Comparison of ENCODE assay signal across 11 cellular contexts in genomic region chr18:6355789-6356589, GRCh38. TPM values are rescaled to one million over a fixed set of nuclear protein-coding genes. Genes with fewer than 3 reads are reported as not detected.
A peak's percentile ranks its signal among the peaks of the same experiment; 100 is the strongest.
DNase-seq lines count a peak whose midpoint lies in the region; ATAC-seq, FAIRE-seq and TF ChIP-seq lines count a peak whose summit lies in the region.
"Had no signal": no experiment of that assay in that cellular context is flagged by ENCODE, and none has a peak within 500 bp of the region (broad histone marks: within the 10 kb centered on the region; RNA-seq: fewer than 3 reads in every experiment).

No MANE protein-coding gene starts in this region.

- H3K9ac ChIP-seq in keratinocyte (ENCODE audit: control insufficient read depth, extremely low read depth, insufficient read depth, low read length): no peak overlapping the region

- no peak overlapping the region for H2AFZ ChIP-seq in keratinocyte (ENCODE audit: control insufficient read depth, low read length)
- no peak overlapping the region for H2AFZ ChIP-seq in GM23338

- H4K20me1 ChIP-seq in keratinocyte (ENCODE audit: control insufficient read depth, extremely low read depth, insufficient read depth, low read length) (no peaks in the 10 kb centered on the region), GM23338 (replicated peaks; ENCODE audit: insufficient read depth) (no peaks in the 10 kb centered on the region)

- peaks cover 27% of the 10 kb centered on the region for H3K4me1 Mint-ChIP-seq in GM23338

- TF ChIP-seq CTCF in LNCaP clone FGC (IDR thresholded peaks at IDR 0.05; ENCODE audit: control insufficient read depth, extremely low read depth, insufficient read depth) (no peak), keratinocyte (optimal IDR thresholded peaks at IDR 0.05 in 1 of 3, IDR thresholded peaks at IDR 0.05 in 1 of 3, conservative IDR thresholded peaks at IDR 0.05 in 1 of 3; ENCODE audit: extremely low read depth in 1 of 3, insufficient read depth in 2 of 3, low read length in 3 of 3) (no peak), GM23338 (conservative IDR thresholded peaks at IDR 0.05; ENCODE audit: low read depth in 2 of 2) (no peak)

- H3K4me2 ChIP-seq in keratinocyte (ENCODE audit: control insufficient read depth, extremely low read depth, insufficient read depth, low read depth, low read length) (no peak overlapping the region), GM23338 (no peak overlapping the region)

- no peak overlapping the region for H3K4me3 Mint-ChIP-seq in GM23338

- H3K4me3 ChIP-seq in LNCaP clone FGC (ENCODE audit: low read depth, low read length) (no peak overlapping the region), keratinocyte (ENCODE audit: control insufficient read depth in 2 of 3, extremely low read depth in 1 of 3, insufficient read depth in 2 of 3, low read depth in 1 of 3, low read length in 3 of 3) (no peak overlapping the region), GM23338 (no peak overlapping the region)

- H3K27ac Mint-ChIP-seq in GM23338: no peak overlapping the region

- peaks cover 2% of the 10 kb centered on the region for H3K27me3 Mint-ChIP-seq in GM23338 (ENCODE audit: insufficient read depth, low read depth, poor library complexity)

- H3K36me3 ChIP-seq in keratinocyte (ENCODE audit: control insufficient read depth in 2 of 2, extremely low read depth in 1 of 2, insufficient read depth in 2 of 2, low read length in 2 of 2) (no peaks in the 10 kb centered on the region), GM23338 (ENCODE audit: insufficient read depth) (no peaks in the 10 kb centered on the region)

- H3K9me3 Mint-ChIP-seq in GM23338: no peaks in the 10 kb centered on the region; the same call in 2 of the 3 replicates

- H3K27ac ChIP-seq in keratinocyte (ENCODE audit: control insufficient read depth, insufficient read depth, low read length) (no peak overlapping the region), GM23338 (ENCODE audit: low read depth) (no peak overlapping the region)
- H3K27ac ChIP-seq: C4-2B had no signal

- ATAC-seq in GM21717 (IDR thresholded peaks at IDR 0.05; ENCODE audit: unreplicated experiment) (peak; percentile 69), GM18909 (IDR thresholded peaks at IDR 0.05; ENCODE audit: poor library complexity, unreplicated experiment) (no peak), HG02970 (IDR thresholded peaks at IDR 0.05; ENCODE audit: low FRiP score, unreplicated experiment) (no peak), GM23338 (no peak)

- no peaks in the 10 kb centered on the region for H3K9me3 ChIP-seq in keratinocyte (ENCODE audit: control insufficient read depth, low read depth, low read length)

- H3K79me2 ChIP-seq in keratinocyte (ENCODE audit: control insufficient read depth, insufficient read depth, low read length) (no peaks in the 10 kb centered on the region), GM23338 (replicated peaks; ENCODE audit: insufficient read depth) (no peaks in the 10 kb centered on the region)

- H3K36me3 Mint-ChIP-seq in GM23338 (ENCODE audit: low read depth): no peaks in the 10 kb centered on the region

- peak; percentile 61 for FAIRE-seq in keratinocyte (lab: Jason Lieb, UNC)

- dilution Hi-C loops in keratinocyte (cut with MboI; ENCODE audit: extremely low pct_ligation_motif_present, low sequenced_read_pairs): no loop called here

- no peaks in the 10 kb centered on the region for H3K27me3 ChIP-seq in keratinocyte (ENCODE audit: control insufficient read depth, extremely low read depth, insufficient read depth, low read length)
- H3K27me3 ChIP-seq in GM23338 (ENCODE audit: insufficient read depth): no peaks in the 10 kb centered on the region

- 0 out of 2 replicates have a peak, but pooled peaks cover 4% of the 10 kb centered on the region for H3K9me2 ChIP-seq in GM23338 (ENCODE audit: insufficient read depth)

- no peaks in the 10 kb centered on the region for H3F3A ChIP-seq in GM23338 (replicated peaks; ENCODE audit: low read depth)

- H3K4me1 ChIP-seq in keratinocyte (ENCODE audit: control insufficient read depth, extremely low read depth, insufficient read depth, low read length) (peaks cover 6% of the 10 kb centered on the region), GM23338 (ENCODE audit: insufficient read depth) (peaks cover 18% of the 10 kb centered on the region)

- H3K9me1 ChIP-seq in keratinocyte (ENCODE audit: control insufficient read depth, extremely low read depth, insufficient read depth, low read length): no peaks in the 10 kb centered on the region

- DNase-seq in EL: peak; percentile 3
- DNase-seq in LNCaP clone FGC (ENCODE audit: low read depth): peak; percentile 3
- no peak for DNase-seq in keratinocyte (ENCODE audit: low read depth, low spot score)
- DNase-seq in D341Med (ENCODE audit: low spot score): no peak
- DNase-seq in GM23338 (ENCODE audit: low spot score): no peak
- DNase-seq: OCI-M1; stimulated activated CD4-positive, alpha-beta T cell treated with anti-CD3 and anti-CD28 coated beads, Interleukin-2, amount 100 ng/mL, for 48 hours had no signal

TF ChIP-seq in GM23338, 12 proteins besides CTCF, POLR2A, EP300 and RAD21 (continues in another document):
- TF ChIP-seq, protein P1, sequence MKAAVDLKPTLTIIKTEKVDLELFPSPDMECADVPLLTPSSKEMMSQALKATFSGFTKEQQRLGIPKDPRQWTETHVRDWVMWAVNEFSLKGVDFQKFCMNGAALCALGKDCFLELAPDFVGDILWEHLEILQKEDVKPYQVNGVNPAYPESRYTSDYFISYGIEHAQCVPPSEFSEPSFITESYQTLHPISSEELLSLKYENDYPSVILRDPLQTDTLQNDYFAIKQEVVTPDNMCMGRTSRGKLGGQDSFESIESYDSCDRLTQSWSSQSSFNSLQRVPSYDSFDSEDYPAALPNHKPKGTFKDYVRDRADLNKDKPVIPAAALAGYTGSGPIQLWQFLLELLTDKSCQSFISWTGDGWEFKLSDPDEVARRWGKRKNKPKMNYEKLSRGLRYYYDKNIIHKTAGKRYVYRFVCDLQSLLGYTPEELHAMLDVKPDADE (IDR thresholded peaks at IDR 0.05): no peak
- no peak for TF ChIP-seq EZH2 (IDR thresholded peaks at IDR 0.05; ENCODE audit: low read depth, unreplicated experiment)
- TF ChIP-seq NANOG (IDR thresholded peaks at IDR 0.05; ENCODE audit: borderline replicate concordance): no peak
- no peak for TF ChIP-seq EZH2phosphoT487 (IDR thresholded peaks at IDR 0.05; ENCODE audit: unreplicated experiment)

RNA-seq across cellular contexts. Expression of gene L3MBTL4, which starts 58.7 kb away (rescaled TPM):
- polyA plus RNA-seq in keratinocyte: 0.11 to 0.17 TPM (median 0.15 TPM) in 3 replicates
- polyA plus RNA-seq in keratinocyte (2011; ENCODE audit: low read depth): 1.9 TPM
- 0.10 and 0.21 TPM in 2 replicates for polyA plus RNA-seq in keratinocyte (2011; cell fraction: cytosol; rRNA removed)
- polyA plus RNA-seq in keratinocyte (2011; cell fraction: nucleus; rRNA removed): 0.12 and 0.31 TPM in 2 replicates
- polyA plus RNA-seq in keratinocyte (2012; ENCODE audit: low replicate concordance): 0.11 and 0.38 TPM in 2 replicates
- 0.16 to 1.3 TPM in 2 of 3 replicates, not detected in the other for polyA minus RNA-seq in keratinocyte
- not detected for polyA minus RNA-seq in keratinocyte (2011; cell fraction: cytosol; rRNA and poly(A)+ RNA removed)
- polyA minus RNA-seq in keratinocyte (2011; cell fraction: nucleus; rRNA and poly(A)+ RNA removed): 0.21 and 1.4 TPM in 2 replicates
- 0.85 and 2.8 TPM in 2 replicates for total RNA-seq in GM23338 (2014; rRNA removed; shearing (Covaris generic))
- polyA plus RNA-seq in GM23338 (2016; fragmentation: Nextera tagmentation; extraction: Ambion mirVana): 0.48 and 0.77 TPM in 2 replicates

Comparison
In these comparisons a context has a peak if more than half of its experiments do, and no peak if none do; other contexts are left out.
1. DNase-seq: peak in EL (single experiment) and LNCaP clone FGC (single experiment); none in keratinocyte (single experiment), D341Med (single experiment) and GM23338 (single experiment).